15 cellular contexts compared by ENCODE assay signal in the genomic region with DNA sequence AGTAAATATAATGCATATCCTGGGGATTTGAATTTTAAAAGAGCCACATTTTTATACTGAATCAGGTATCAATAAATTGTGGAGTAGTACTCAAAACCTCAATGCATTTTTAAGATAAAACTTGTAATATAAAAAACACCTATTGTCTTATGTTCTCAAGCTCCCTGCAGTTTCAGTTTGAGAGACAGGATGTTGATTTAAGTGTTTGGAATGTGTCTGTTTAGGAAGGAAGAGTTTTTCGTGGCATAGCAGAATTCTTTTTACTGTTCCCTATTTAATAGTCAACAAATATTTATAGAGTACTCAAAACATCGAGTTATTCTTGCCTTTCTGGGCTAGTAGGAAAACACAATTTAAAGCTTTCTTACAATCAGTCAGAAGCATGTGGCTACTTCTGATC.
DNase-seq lines count a peak whose midpoint lies in the region; ATAC-seq, FAIRE-seq and TF ChIP-seq lines count a peak whose summit lies in the region.
"Had no signal": no experiment of that assay in that cellular context is flagged by ENCODE, and none has a peak within 500 bp of the region (broad histone marks: within the 10 kb centered on the region; RNA-seq: fewer than 3 reads in every experiment).

No MANE protein-coding gene starts in this region.

- 83% methylated on average over 1 of the region's 2 CpGs; no CpG with 5 or more reads in 1 of the 2 experiments for WGBS in mesodermal cell (ENCODE audit: insufficient coverage in 2 of 2), 2 experiments
- 13 to 31% (median 22%) methylated on average over 2 of the region's 2 CpGs for WGBS in spleen, 5 donors

- no peaks in the 10 kb centered on the region for H3K9me1 ChIP-seq in endothelial cell of umbilical vein (replicated peaks; ENCODE audit: control insufficient read depth, extremely low read depth, insufficient read depth, low read length)

- CTCF ChIA-PET in endothelial cell of umbilical vein (lab: Charles Lee), result no interaction called here

- H3K9me3 ChIP-seq in endothelial cell of umbilical vein (replicated peaks; ENCODE audit: control insufficient read depth, insufficient read depth, low read length), result no peaks in the 10 kb centered on the region
- no peaks in the 10 kb centered on the region for H3K9me3 ChIP-seq in mesodermal cell (ENCODE audit: control insufficient read depth, low read length)
- peaks cover 0 to 5% (median 0%) of the 10 kb centered on the region in 8 donors for H3K9me3 ChIP-seq in spleen
- H3K9me3 ChIP-seq: right lobe of liver, upper lobe of right lung had no signal

- no peak overlapping the region for H2AFZ ChIP-seq in endothelial cell of umbilical vein (ENCODE audit: low read depth, low read length)
- H2AFZ ChIP-seq: GM23248 had no signal

- H3K4me1 ChIP-seq in endothelial cell of umbilical vein (ENCODE audit: control insufficient read depth, extremely low read depth, insufficient read depth, low read length), result no peaks in the 10 kb centered on the region
- no peaks in the 10 kb centered on the region for H3K4me1 ChIP-seq in mesodermal cell (ENCODE audit: control insufficient read depth, insufficient read depth, low read length, poor library complexity, severe bottlenecking)
- no peaks in the 10 kb centered on the region for H3K4me1 ChIP-seq in spleen
- H3K4me1 ChIP-seq: right lobe of liver, upper lobe of right lung had no signal

- dilution Hi-C loops in endothelial cell of umbilical vein (cut with MboI; ENCODE audit: extremely low pct_ligation_motif_present, low sequenced_read_pairs), result no loop called here

- no peaks in the 10 kb centered on the region for H4K20me1 ChIP-seq in endothelial cell of umbilical vein (replicated peaks; ENCODE audit: control insufficient read depth, extremely low read depth, insufficient read depth, low read length)

- intact Hi-C loops in endothelial cell of umbilical vein (cut with micrococcal nuclease) (no loop called here), spleen (cut with DNase I; ENCODE audit: low total_unique reads) (no loop called here)

- no peaks in the 10 kb centered on the region for H3K79me2 ChIP-seq in endothelial cell of umbilical vein (ENCODE audit: control insufficient read depth, insufficient read depth, low read length)

- POLR2A ChIA-PET in endothelial cell of umbilical vein (lab: Charles Lee), result no interaction called here

- no peaks in the 10 kb centered on the region for H3K27me3 ChIP-seq in endothelial cell of umbilical vein (ENCODE audit: control insufficient read depth in 2 of 2, insufficient read depth in 2 of 2, low read length in 2 of 2)
- no peaks in the 10 kb centered on the region for H3K27me3 ChIP-seq in spleen (replicated peaks in 1 of 7)
- H3K27me3 ChIP-seq: right lobe of liver, upper lobe of right lung had no signal

- H3K4me3 ChIP-seq in endothelial cell of umbilical vein (replicated peaks in 1 of 3; ENCODE audit: insufficient read depth in 1 of 3, low read depth in 1 of 3, low read length in 3 of 3), result no peak overlapping the region
- H3K4me3 ChIP-seq in mesodermal cell (ENCODE audit: extremely low read depth, insufficient read depth, low read length, poor library complexity, severe bottlenecking), result no peak overlapping the region
- H3K4me3 ChIP-seq in spleen, result no peak overlapping the region
- H3K4me3 ChIP-seq: GM23248, right lobe of liver, upper lobe of right lung had no signal

- no peak for ATAC-seq in HG02973 (IDR thresholded peaks at IDR 0.05; ENCODE audit: unreplicated experiment)
- no peak for ATAC-seq in HG03469 (IDR thresholded peaks at IDR 0.05; ENCODE audit: unreplicated experiment)
- ATAC-seq: activated CD4-positive, alpha-beta T cell treated with anti-CD3 and anti-CD28 coated beads for 36 hours; activated CD8-positive, alpha-beta memory T cell treated with anti-CD3 and anti-CD28 coated beads, Interleukin-2, amount 10 ng/mL, durations not matched to agents 7 days and 5 days; right lobe of liver; upper lobe of right lung had no signal

- H3K9ac ChIP-seq in endothelial cell of umbilical vein (replicated peaks; ENCODE audit: extremely low read depth, insufficient read depth, low read length), result no peak overlapping the region
- H3K9ac ChIP-seq: GM23248 had no signal

- TF ChIP-seq POLR2A in endothelial cell of umbilical vein (IDR thresholded peaks at IDR 0.05; ENCODE audit: low read depth, low read length), result no peak
- no peak for TF ChIP-seq POLR2A in spleen (IDR thresholded peaks at IDR 0.05)

- FAIRE-seq in endothelial cell of umbilical vein (lab: Jason Lieb, UNC), result no peak
- FAIRE-seq: endometrium had no signal

- H3K27ac ChIP-seq in endothelial cell of umbilical vein (ENCODE audit: insufficient read depth, low read depth, low read length), result no peak overlapping the region
- H3K27ac ChIP-seq in mesodermal cell (ENCODE audit: low read depth, low read length, severe bottlenecking), result peak overlapping the region; percentile 19
- H3K27ac ChIP-seq in spleen, result no peak overlapping the region
- H3K27ac ChIP-seq: GM23248, right lobe of liver, upper lobe of right lung had no signal

- H3K4me2 ChIP-seq in endothelial cell of umbilical vein (ENCODE audit: insufficient read depth, low read length), result peak overlapping the region; percentile 24

- H3K36me3 ChIP-seq in endothelial cell of umbilical vein (ENCODE audit: control insufficient read depth in 2 of 2, extremely low read depth in 1 of 2, insufficient read depth in 2 of 2, low read length in 2 of 2) (no peaks in the 10 kb centered on the region), mesodermal cell (ENCODE audit: control insufficient read depth, insufficient read depth, low read length) (no peaks in the 10 kb centered on the region), spleen (no peaks in the 10 kb centered on the region)
- H3K36me3 ChIP-seq: right lobe of liver, upper lobe of right lung had no signal

- no TSS peak for BruUV-seq in endothelial cell of umbilical vein (replicated peaks; lab: Mats Ljungman, UMichigan)

- TF ChIP-seq CTCF in endothelial cell of umbilical vein (IDR thresholded peaks at IDR 0.05; ENCODE audit: extremely low read depth in 1 of 2, insufficient read depth in 1 of 2, low read depth in 1 of 2, low read length in 2 of 2), result no peak
- TF ChIP-seq CTCF in spleen (IDR thresholded peaks at IDR 0.05 in 8 of 11, conservative IDR thresholded peaks at IDR 0.05 in 3 of 11), result no peak

- DNase-seq in HCEC 1CT (peak; percentile 7), SW 1271 (lab: John Stamatoyannopoulos, UW) (peak; percentile 4 to 62), endothelial cell of umbilical vein (ENCODE audit: low read depth, low spot score) (peak; percentile 5), spleen (no peak)
- DNase-seq: activated CD4-positive, alpha-beta T cell treated with anti-CD3 and anti-CD28 coated beads for 36 hours; activated CD8-positive, alpha-beta memory T cell treated with anti-CD3 and anti-CD28 coated beads, Interleukin-2, amount 10 ng/mL, durations not matched to agents 7 days and 5 days; GM23248; Karpas-422; NCI-H748 treated with DMSO at 0.1 percent for 48 hours; right lobe of liver; upper lobe of right lung had no signal

TF ChIP-seq in endothelial cell of umbilical vein, 7 proteins besides CTCF, POLR2A, EP300 and RAD21:
- TF ChIP-seq FOS (IDR thresholded peaks at IDR 0.05; ENCODE audit: borderline replicate concordance, insufficient read depth, low read length) (no peak), MYC (IDR thresholded peaks at IDR 0.05; ENCODE audit: low read depth, low read length) (no peak), GATA2 (IDR thresholded peaks at IDR 0.05; ENCODE audit: insufficient read depth, insufficient read length, low read depth, low read length) (no peak), JUN (IDR thresholded peaks at IDR 0.05; ENCODE audit: borderline replicate concordance, insufficient read depth, insufficient read length, low read depth) (no peak), EZH2 (IDR thresholded peaks at IDR 0.05; ENCODE audit: borderline replicate concordance, low read depth, low read length, severe bottlenecking) (no peak), POLR2AphosphoS5 (IDR thresholded peaks at IDR 0.05; ENCODE audit: insufficient read depth, low read depth, low read length) (no peak)
- TF ChIP-seq, protein P1, sequence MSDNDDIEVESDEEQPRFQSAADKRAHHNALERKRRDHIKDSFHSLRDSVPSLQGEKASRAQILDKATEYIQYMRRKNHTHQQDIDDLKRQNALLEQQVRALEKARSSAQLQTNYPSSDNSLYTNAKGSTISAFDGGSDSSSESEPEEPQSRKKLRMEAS (IDR thresholded peaks at IDR 0.05; ENCODE audit: insufficient read depth, insufficient read length), result no peak
